ENCODE assay signal across 8 cellular contexts in the genomic region with DNA sequence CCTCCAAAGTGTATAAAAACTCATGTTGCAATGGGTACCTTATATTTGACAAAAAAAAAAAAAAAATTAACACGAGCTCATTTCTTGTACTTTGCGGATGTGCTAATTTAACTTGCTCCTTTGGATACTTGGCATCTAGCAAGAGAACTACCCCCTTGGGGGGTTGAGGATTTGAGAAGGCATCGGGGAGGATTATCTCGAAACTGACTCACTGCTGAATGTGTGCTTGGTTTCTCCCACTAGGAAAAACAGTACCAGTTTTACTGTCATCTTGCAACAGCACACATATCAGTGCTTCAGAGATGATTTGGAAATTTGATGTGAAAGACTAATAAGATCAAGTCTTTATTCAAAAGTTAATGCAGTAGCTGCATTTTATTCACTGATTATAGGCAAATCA. TPM values are rescaled to one million over a fixed set of nuclear protein-coding genes. Genes with fewer than 3 reads are reported as not detected.
DNase-seq lines count a peak whose midpoint lies in the region; TF ChIP-seq lines count a peak whose summit lies in the region.

No MANE protein-coding gene starts in this region.

- TF ChIP-seq CTCF in RWPE1 (conservative IDR thresholded peaks at IDR 0.05; ENCODE audit: low read depth): no peak
- no peak for TF ChIP-seq CTCF in fibroblast of pulmonary artery (IDR thresholded peaks at IDR 0.05; ENCODE audit: low read length, missing control alignments)

- CTCF ChIA-PET in RWPE1 (lab: Yijun Ruan, JAX): interaction anchor here (0.6 to 1.1 kb wide), 3 partner anchors 32 to 633 kb away, joined by 3 to 8 read pairs (median 3); no protein-coding TSS in a partner anchor

- no peaks in the 10 kb centered on the region for H3K27me3 ChIP-seq in H7 (ENCODE audit: control insufficient read depth, insufficient read depth, low read length)

- H3K36me3 ChIP-seq in H7 (replicated peaks; ENCODE audit: control insufficient read depth, insufficient read depth, low read length): peaks cover 1% of the 10 kb centered on the region; the same call in 1 of the 2 replicates

- POLR2A ChIA-PET in RWPE1 (lab: Yijun Ruan, JAX; ENCODE audit: low non-redundant PET): interaction anchor here (0.5 kb wide), 1 partner anchor 788 kb away, joined by 6 read pairs; no protein-coding TSS in a partner anchor

- no peak overlapping the region for H3K27ac ChIP-seq in RWPE1
- H3K27ac ChIP-seq in skin epidermis: peak overlapping the region in 1 of 21 experiments; percentile 84

- peak overlapping the region; percentile 64 for H3K4me3 ChIP-seq in H7 (ENCODE audit: insufficient read depth, low read depth, low read length)
- peak overlapping the region; percentile 85 for H3K4me3 ChIP-seq in fibroblast of pulmonary artery (replicated peaks; ENCODE audit: low read depth, low read length)
- H3K4me3 ChIP-seq in skin epidermis: peak overlapping the region; percentile 57 to 80 (median 67)

- DNase-seq in H7 (peak; percentile 45), RWPE1 (ENCODE audit: low spot score) (peak; percentile 23), fibroblast of pulmonary artery (ENCODE audit: low read depth) (peak; percentile 23), iPS-NIHi7 (ENCODE audit: extremely low spot score) (no peak), epidermal melanocyte (ENCODE audit: insufficient read length, low spot score) (no peak), nucleus accumbens (lab: John Stamatoyannopoulos, UW) (no peak)
- no peak for DNase-seq in effector CD4-positive, alpha-beta T cell

RNA-seq across cellular contexts. Expression of gene EXOG, which starts 0.9 kb away (rescaled TPM):
- total RNA-seq in H7 (2014; rRNA removed; shearing (Covaris generic)): 3.5 and 5.6 TPM in 2 replicates

RNA-seq across cellular contexts. Expression of gene ACVR2B, which starts 43.3 kb away (rescaled TPM):
- total RNA-seq in H7 (2014; rRNA removed; shearing (Covaris generic)): 39.0 and 53.1 TPM in 2 replicates

Comparison
In these comparisons a context has a peak if more than half of its experiments do, and no peak if none do; other contexts are left out.
1. DNase-seq: peak in H7 (single experiment), RWPE1 (single experiment) and fibroblast of pulmonary artery (single experiment); none in iPS-NIHi7 (single experiment), effector CD4-positive, alpha-beta T cell (single experiment), epidermal melanocyte (single experiment) and nucleus accumbens (0 of 56).
2. Peak in every context shown above with its lines, with median percentiles within 50 percentile points of each other: H3K4me3 ChIP-seq.